In genomic region chr1:43521078-43521477, GRCh38 we compare ENCODE assay signal across 17 cellular contexts. TPM values are rescaled to one million over a fixed set of nuclear protein-coding genes. Genes with fewer than 3 reads are reported as not detected.
DNase-seq lines count a peak whose midpoint lies in the region; ATAC-seq and TF ChIP-seq lines count a peak whose summit lies in the region.
"Had no signal": no experiment of that assay in that cellular context is flagged by ENCODE, and none has a peak within 500 bp of the region (broad histone marks: within the 10 kb centered on the region; RNA-seq: fewer than 3 reads in every experiment).

No MANE protein-coding gene starts in this region.

- DNase-seq in activated effector memory CD4-positive, alpha-beta T cell treated with anti-CD3 and anti-CD28 coated beads, Interleukin-2, amount 50 U/mL, for 16 hours = peak; percentile 36
- no peak for DNase-seq in activated effector memory CD4-positive, alpha-beta T cell treated with Interleukin-2 at 50 U/mL for 16 hours
- DNase-seq in endodermal cell (peak; percentile 32), sciatic nerve (ENCODE audit: low spot score) (peak; percentile 19), T-helper 17 cell (no peak), ureter (ENCODE audit: low spot score) (no peak), NCI-H446 treated with DMSO at 0.1 percent for 48 hours (lab: John Stamatoyannopoulos, UW) (no peak)
- DNase-seq: CD4-positive, alpha-beta memory T cell; DMS79; GDM1; GM23248; HCEC 1CT had no signal

- H3K9me3 Mint-ChIP-seq in endodermal cell = no peaks in the 10 kb centered on the region
- H3K9me3 Mint-ChIP-seq: CD4-positive, alpha-beta memory T cell had no signal

- no peaks in the 10 kb centered on the region for H3K4me1 ChIP-seq in endodermal cell (ENCODE audit: control insufficient read depth, insufficient read depth, low read length)
- H3K4me1 ChIP-seq: BLaER1 had no signal

- TF ChIP-seq CTCF in endodermal cell (conservative IDR thresholded peaks at IDR 0.05) = no peak

- H3K36me3 Mint-ChIP-seq in endodermal cell (ENCODE audit: low read depth) (no peaks in the 10 kb centered on the region), T-helper 17 cell (ENCODE audit: low read depth) (peaks cover 10% of the 10 kb centered on the region)
- H3K36me3 Mint-ChIP-seq: CD14-positive monocyte; CD4-positive, alpha-beta memory T cell; IgD-negative memory B cell had no signal

- no peak overlapping the region for H3K27ac Mint-ChIP-seq in endodermal cell
- no peak overlapping the region for H3K27ac Mint-ChIP-seq in T-helper 17 cell
- H3K27ac Mint-ChIP-seq: CD4-positive, alpha-beta memory T cell; IgD-negative memory B cell had no signal

- 92 to 93% methylated on average over 6 to 8 of the region's 8 CpGs for WGBS in endodermal cell (ENCODE audit: insufficient coverage in 1 of 2, insufficient read length in 1 of 2), 2 experiments

- H3K27me3 ChIP-seq in endodermal cell (ENCODE audit: control insufficient read depth, insufficient read depth, low read length, poor library complexity, severe bottlenecking) = no peaks in the 10 kb centered on the region
- H3K27me3 ChIP-seq: BLaER1 had no signal

- peaks cover 15% of the 10 kb centered on the region for H3K4me1 Mint-ChIP-seq in endodermal cell
- H3K4me1 Mint-ChIP-seq in T-helper 17 cell = peaks cover 4% of the 10 kb centered on the region
- H3K4me1 Mint-ChIP-seq: CD4-positive, alpha-beta memory T cell had no signal

- H3K4me3 Mint-ChIP-seq in endodermal cell = no peak overlapping the region
- no peak overlapping the region for H3K4me3 Mint-ChIP-seq in T-helper 17 cell
- H3K4me3 Mint-ChIP-seq: CD4-positive, alpha-beta memory T cell; IgD-negative memory B cell had no signal

- no peaks in the 10 kb centered on the region for H3K36me3 ChIP-seq in endodermal cell (ENCODE audit: control insufficient read depth, insufficient read depth, low read length)
- H3K36me3 ChIP-seq: BLaER1 had no signal

- H3K9ac ChIP-seq in endodermal cell (ENCODE audit: extremely low read depth, low read length, poor library complexity, severe bottlenecking) = no peak overlapping the region
- H3K9ac ChIP-seq: BLaER1, GM23248 had no signal

- H3K27me3 Mint-ChIP-seq in endodermal cell (ENCODE audit: insufficient read depth) = peaks cover 13% of the 10 kb centered on the region
- H3K27me3 Mint-ChIP-seq in T-helper 17 cell = peaks cover 80% of the 10 kb centered on the region

- intact Hi-C loops in sciatic nerve (cut with DNase I) = loop anchor here (10.0 kb wide), 1 partner anchor 134 kb away; the partner anchor contains the start of gene KDM4A

- no peaks in the 10 kb centered on the region for H3K9me3 ChIP-seq in endodermal cell (ENCODE audit: control insufficient read depth, low read length)
- H3K9me3 ChIP-seq in T-helper 17 cell (ENCODE audit: control insufficient read depth, low read length, poor library complexity, severe bottlenecking) = no peaks in the 10 kb centered on the region
- H3K9me3 ChIP-seq: A549, BLaER1 had no signal

- no peak overlapping the region for H3K27ac ChIP-seq in endodermal cell (ENCODE audit: low read depth, low read length)
- H3K27ac ChIP-seq: 22Rv1, BLaER1, GM23248 had no signal

- no peak overlapping the region for H3K4me3 ChIP-seq in endodermal cell (ENCODE audit: low read length)
- H3K4me3 ChIP-seq: A549, BLaER1, GM23248 had no signal

- no peak for ATAC-seq in sciatic nerve
- ATAC-seq in T-helper 17 cell = no peak
- ATAC-seq: A549 had no signal

RNA-seq across cellular contexts. Expression of gene PTPRF, which starts 9.6 kb away (rescaled TPM):
- total RNA-seq in endodermal cell = 100 to 1,000 TPM; 203 to 250 TPM
- 145 TPM for polyA plus RNA-seq in endodermal cell (2013, experiment 1 of 2)
- 130 TPM for polyA plus RNA-seq in endodermal cell (2013, experiment 2 of 2)
- 180 TPM for total RNA-seq in sciatic nerve
- total RNA-seq in T-helper 17 cell = 1 to 10 TPM in 1 of 2 donors, under 1 TPM in 1; 0.52 to 5.9 TPM
- total RNA-seq in ureter = 405 TPM
- total RNA-seq: CD4-positive, alpha-beta memory T cell had no signal
- polyA plus RNA-seq: CD14-positive monocyte; CD4-positive, alpha-beta memory T cell; IgD-negative memory B cell had no signal

Comparison
In these comparisons a context has a peak if more than half of its experiments do, and no peak if none do; other contexts are left out.
1. DNase-seq: peak in activated effector memory CD4-positive, alpha-beta T cell treated with anti-CD3 and anti-CD28 coated beads, Interleukin-2, amount 50 U/mL, for 16 hours (single experiment), endodermal cell (single experiment) and sciatic nerve (single experiment); none in activated effector memory CD4-positive, alpha-beta T cell treated with Interleukin-2 at 50 U/mL for 16 hours (single experiment), T-helper 17 cell (0 of 3), ureter (single experiment) and NCI-H446 treated with DMSO at 0.1 percent for 48 hours (single experiment).
2. RNA of gene PTPRF, which starts 9.6 kb away (total RNA-seq): 405 TPM in ureter (single experiment), 203 to 250 TPM in endodermal cell and 180 TPM in sciatic nerve (single experiment); 0.52 to 5.9 TPM in T-helper 17 cell; every median in the first group is over 10 times any median in the second.